ENCODE assay signal across 9 cellular contexts in the genomic region with DNA sequence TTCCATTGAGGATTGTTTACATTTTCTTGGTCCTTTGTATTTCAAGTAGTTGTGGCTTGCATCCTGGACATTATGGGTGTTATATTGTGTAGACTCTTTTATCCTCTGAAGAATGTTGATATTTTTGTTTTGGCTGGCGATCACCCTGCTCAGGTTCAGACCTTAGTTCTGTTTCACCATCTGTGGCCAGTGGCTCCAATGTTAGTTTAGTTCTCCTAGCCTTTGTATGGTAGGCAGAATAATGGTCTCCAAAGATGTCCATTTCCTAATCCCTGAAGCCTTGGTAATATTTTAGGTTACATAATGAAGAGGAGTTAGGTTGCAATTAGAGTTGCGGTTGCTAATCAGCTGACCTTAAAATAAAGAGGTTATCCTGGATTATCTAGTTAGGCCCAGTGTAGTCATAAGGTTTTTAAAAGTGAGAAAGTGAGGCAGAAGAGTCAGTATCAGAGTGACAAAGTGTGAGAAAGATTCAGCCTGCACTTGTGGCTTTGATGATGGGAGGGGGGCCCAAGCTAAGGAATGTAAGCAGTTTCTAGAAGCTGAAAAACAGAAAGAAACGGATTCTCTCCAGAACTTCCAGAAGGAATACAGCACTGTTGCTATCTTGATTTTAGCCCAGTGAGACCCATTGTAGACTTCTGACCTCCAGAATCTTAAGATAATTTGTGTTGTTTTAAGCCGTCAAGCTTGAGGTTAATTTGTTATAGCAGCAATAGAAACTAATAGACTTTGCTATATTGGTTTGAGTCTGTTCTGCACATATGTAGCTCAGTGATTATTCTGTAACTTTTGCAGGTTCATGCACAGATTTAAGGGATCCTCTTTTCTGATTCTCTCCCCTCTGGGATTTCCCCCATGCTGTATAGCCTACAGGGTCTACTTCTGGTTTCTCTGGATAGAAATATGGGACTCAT. TPM values are rescaled to one million over a fixed set of nuclear protein-coding genes. Genes with fewer than 3 reads are reported as not detected.
A peak's percentile ranks its signal among the peaks of the same experiment; 100 is the strongest.
DNase-seq lines count a peak whose midpoint lies in the region; ATAC-seq and TF ChIP-seq lines count a peak whose summit lies in the region.
"Had no signal": no experiment of that assay in that cellular context is flagged by ENCODE, and none has a peak within 500 bp of the region (broad histone marks: within the 10 kb centered on the region; RNA-seq: fewer than 3 reads in every experiment).

No MANE protein-coding gene starts in this region.

- H3K9me3 ChIP-seq in naive thymus-derived CD4-positive, alpha-beta T cell (ENCODE audit: control insufficient read depth in 2 of 3, low read length in 3 of 3): no peaks in the 10 kb centered on the region
- H3K9me3 ChIP-seq in A673 (ENCODE audit: low read depth, low read length, poor library complexity, severe bottlenecking) (no peaks in the 10 kb centered on the region), GM23248 (ENCODE audit: low read depth) (no peaks in the 10 kb centered on the region)

- H3K4me2 ChIP-seq in KMS-11: peak overlapping the region; percentile 50
- H3K4me2 ChIP-seq in GM23248 (ENCODE audit: unreplicated experiment): no peak overlapping the region

- POLR2A ChIA-PET in naive thymus-derived CD4-positive, alpha-beta T cell (lab: Charles Lee): interaction anchor here (0.7 to 2.8 kb wide), 8 partner anchors 9 to 152 kb away, joined by 3 to 14 read pairs (median 4); a partner anchor contains a TSS
- POLR2A ChIA-PET in RWPE1 (lab: Yijun Ruan, JAX; ENCODE audit: low non-redundant PET) (no interaction called here), A673 (lab: Charles Lee; ENCODE audit: low non-redundant PET) (no interaction called here)

- H3K4me1 ChIP-seq in KMS-11 (ENCODE audit: low read depth, poor library complexity, severe bottlenecking) (peaks cover 61% of the 10 kb centered on the region), A673 (ENCODE audit: insufficient read depth, low read length, poor library complexity, severe bottlenecking) (peaks cover 20% of the 10 kb centered on the region), GM23248 (ENCODE audit: insufficient read depth) (peaks cover under 1% of the 10 kb centered on the region)
- H3K4me1 ChIP-seq in naive thymus-derived CD4-positive, alpha-beta T cell (ENCODE audit: control insufficient read depth in 2 of 2, insufficient read depth in 2 of 2, low read length in 2 of 2): peaks cover 44 to 67% of the 10 kb centered on the region in 2 donors

- H3K27ac ChIP-seq in KMS-11 (peak overlapping the region; percentile 11; the same call in 1 of the 2 replicates), RWPE1 (no peak overlapping the region), A673 (ENCODE audit: low read depth, low read length, poor library complexity, severe bottlenecking) (no peak overlapping the region), GM23248 (no peak overlapping the region)
- peak overlapping the region; percentile 48 for H3K27ac ChIP-seq in naive thymus-derived CD4-positive, alpha-beta T cell (ENCODE audit: low read depth, low read length)
- H3K27ac ChIP-seq: 22Rv1 had no signal

- peaks cover 0 to 5% (median 0%) of the 10 kb centered on the region in 11 donors for H3K9me3 Mint-ChIP-seq in naive thymus-derived CD4-positive, alpha-beta T cell

- ATAC-seq in GM21576 (IDR thresholded peaks at IDR 0.05; ENCODE audit: unreplicated experiment): peak; percentile 44
- peak; percentile 23 for ATAC-seq in naive thymus-derived CD4-positive, alpha-beta T cell

- in situ Hi-C loops in GM23248 (cut with MboI): no loop called here

- CTCF ChIA-PET in naive thymus-derived CD4-positive, alpha-beta T cell (lab: Charles Lee): interaction anchor here (0.6 to 1.2 kb wide), 5 partner anchors 21 to 94 kb away, joined by 3 read pairs; a partner anchor contains a TSS
- CTCF ChIA-PET in RWPE1 (lab: Yijun Ruan, JAX) (no interaction called here), A673 (lab: Charles Lee) (no interaction called here)

- peaks cover 0 to 20% (median 11%) of the 10 kb centered on the region in 5 donors for H3K36me3 Mint-ChIP-seq in naive thymus-derived CD4-positive, alpha-beta T cell

- H3K9me2 ChIP-seq in GM23248 (ENCODE audit: insufficient read depth): no peaks in the 10 kb centered on the region

- DNase-seq in NCI-H1092 treated with DMSO at 0.1 percent for 48 hours (lab: John Stamatoyannopoulos, UW) (peak; percentile 19), NCI-H1092 (lab: John Stamatoyannopoulos, UW) (no peak), RWPE1 (ENCODE audit: low spot score) (no peak), A673 (ENCODE audit: low spot score) (no peak), GM23248 (no peak)
- no peak for DNase-seq in naive thymus-derived CD4-positive, alpha-beta T cell

- WGBS in GM23248 (ENCODE audit: low coverage in 1 of 2, low lambda C conversion rate in 2 of 2, missing lambda C conversion rate in 2 of 2), 2 experiments: 97 to 100% methylated on average over 4 of the region's 4 CpGs

- intact Hi-C loops in naive thymus-derived CD4-positive, alpha-beta T cell (cut with micrococcal nuclease): loop anchor here (1.0 kb wide), 3 partner anchors 8 to 21 kb away; a partner anchor contains a TSS
- intact Hi-C loops in A673 (cut with micrococcal nuclease; ENCODE audit: unreplicated experiment): no loop called here

- H3K4me3 Mint-ChIP-seq in naive thymus-derived CD4-positive, alpha-beta T cell: peak overlapping the region in 9 of 10 donors; percentile 42 to 77 (median 65)

- peaks cover 43 to 91% (median 82%) of the 10 kb centered on the region in 7 donors for H3K4me1 Mint-ChIP-seq in naive thymus-derived CD4-positive, alpha-beta T cell

- H3K36me3 ChIP-seq in KMS-11 (ENCODE audit: insufficient read depth) (no peaks in the 10 kb centered on the region), A673 (ENCODE audit: insufficient read depth, low read length, poor library complexity, severe bottlenecking) (no peaks in the 10 kb centered on the region), GM23248 (ENCODE audit: low read depth) (no peaks in the 10 kb centered on the region)
- H3K36me3 ChIP-seq in naive thymus-derived CD4-positive, alpha-beta T cell (ENCODE audit: control insufficient read depth in 2 of 3, insufficient read depth in 3 of 3, low read length in 3 of 3): no peaks in the 10 kb centered on the region

- H3F3A ChIP-seq in GM23248 (ENCODE audit: insufficient read depth): 0 out of 2 replicates have a peak, but pooled peaks cover 5% of the 10 kb centered on the region

- H3K27ac Mint-ChIP-seq in naive thymus-derived CD4-positive, alpha-beta T cell: peak overlapping the region; percentile 75 to 97 (median 89)

- H3K79me2 ChIP-seq in KMS-11 (ENCODE audit: insufficient read depth, low read depth) (peaks cover 51% of the 10 kb centered on the region; the same call in 1 of the 2 replicates), GM23248 (ENCODE audit: insufficient read depth) (peaks cover 94% of the 10 kb centered on the region)

- no peak overlapping the region for H3K9ac ChIP-seq in KMS-11
- H3K9ac ChIP-seq in GM23248: no peak overlapping the region

- no peak overlapping the region for H3K4me3 ChIP-seq in KMS-11 (IDR thresholded peaks at IDR 0.05; ENCODE audit: insufficient read depth, low read depth, low read length)
- H3K4me3 ChIP-seq in naive thymus-derived CD4-positive, alpha-beta T cell (ENCODE audit: low read length): peak overlapping the region; percentile 2
- H3K4me3 ChIP-seq in A673 (ENCODE audit: low read depth, low read length, poor library complexity, severe bottlenecking): no peak overlapping the region
- H3K4me3 ChIP-seq in GM23248: no peak overlapping the region

- H3K27me3 ChIP-seq in KMS-11 (ENCODE audit: insufficient read depth, low read depth) (no peaks in the 10 kb centered on the region), A673 (replicated peaks; ENCODE audit: insufficient read depth, low read depth, low read length, poor library complexity) (no peaks in the 10 kb centered on the region), GM23248 (replicated peaks; ENCODE audit: insufficient read depth) (no peaks in the 10 kb centered on the region)
- H3K27me3 ChIP-seq in naive thymus-derived CD4-positive, alpha-beta T cell (ENCODE audit: control insufficient read depth in 2 of 2, insufficient read depth in 2 of 2, low read length in 2 of 2): no peaks in the 10 kb centered on the region

- TF ChIP-seq CTCF in KMS-11 (conservative IDR thresholded peaks at IDR 0.05; ENCODE audit: low read depth, low read length): no peak
- TF ChIP-seq CTCF in RWPE1 (conservative IDR thresholded peaks at IDR 0.05; ENCODE audit: low read depth): no peak
- no peak for TF ChIP-seq CTCF in A673 (conservative IDR thresholded peaks at IDR 0.05; ENCODE audit: low read depth, low read length)

- H4K20me1 ChIP-seq in KMS-11 (ENCODE audit: insufficient read depth): no peaks in the 10 kb centered on the region
- no peaks in the 10 kb centered on the region for H4K20me1 ChIP-seq in GM23248 (ENCODE audit: insufficient read depth)

- no peaks in the 10 kb centered on the region for H3K27me3 Mint-ChIP-seq in naive thymus-derived CD4-positive, alpha-beta T cell

- no peak overlapping the region for H2AFZ ChIP-seq in KMS-11 (ENCODE audit: low read depth)
- no peak overlapping the region for H2AFZ ChIP-seq in GM23248

- BruUV-seq in A673 (replicated peaks; lab: Mats Ljungman, UMichigan): no TSS peak

RNA-seq across cellular contexts. Expression of a gene that starts 21.5 kb away (rescaled TPM):
- 100 to 1,000 TPM in 1 of 5 experiments, 10 to 100 TPM in 4; 82.4 to 109 (median 88.8) TPM for total RNA-seq in naive thymus-derived CD4-positive, alpha-beta T cell
- polyA plus RNA-seq in naive thymus-derived CD4-positive, alpha-beta T cell: 10 to 100 TPM; 53.2 to 54.5 TPM
- 10.3 and 12.8 TPM in 2 replicates for total RNA-seq in A673 (2021)
- 20.1 and 30.1 TPM in 2 replicates for total RNA-seq in GM23248 (2014; rRNA removed; shearing (Covaris generic))
- 6.8 and 7.3 TPM in 2 replicates for polyA plus RNA-seq in GM23248 (2016; fragmentation: Nextera tagmentation; extraction: Ambion mirVana)

Comparison
In these comparisons a context has a peak if more than half of its experiments do, and no peak if none do; other contexts are left out.
1. H3K27ac ChIP-seq: peak in KMS-11 (single experiment) and naive thymus-derived CD4-positive, alpha-beta T cell (single experiment); none in RWPE1 (single experiment), A673 (single experiment) and GM23248 (single experiment).